In genomic region chr6:158633127-158633526, GRCh38 we compare ENCODE assay signal across 15 cellular contexts. TPM values are rescaled to one million over a fixed set of nuclear protein-coding genes. Genes with fewer than 3 reads are reported as not detected.
DNase-seq lines count a peak whose midpoint lies in the region; ATAC-seq, FAIRE-seq and TF ChIP-seq lines count a peak whose summit lies in the region.
"Had no signal": no experiment of that assay in that cellular context is flagged by ENCODE, and none has a peak within 500 bp of the region (broad histone marks: within the 10 kb centered on the region; RNA-seq: fewer than 3 reads in every experiment).

No MANE protein-coding gene starts in this region.

- WGBS in H1 (ENCODE audit: extremely low coverage in 1 of 2, insufficient coverage in 1 of 2, insufficient read length in 1 of 2, insufficient replicate concordance in 2 of 2, low coverage in 1 of 2, low lambda C conversion rate in 2 of 2, missing lambda C conversion rate in 1 of 2), 2 experiments: 90% methylated on average over 11 of the region's 11 CpGs; no CpG with 5 or more reads in 1 of the 2 experiments
- 85 to 95% (median 94%) methylated on average over 10 to 11 of the region's 11 CpGs for whole genome bisulfite sequencing in stomach, 5 donors

- no peak overlapping the region for H3K23ac ChIP-seq in H1 (ENCODE audit: insufficient read length)

- H3K27ac Mint-ChIP-seq in activated naive CD4-positive, alpha-beta T cell treated with anti-CD3 and anti-CD28 coated beads, Interleukin-2, amount 50 U/mL, for 24 hours: peak overlapping the region; percentile 30
- 0 out of 2 replicates have a peak overlapping the region, but pooled peaks have one; percentile 12 for H3K27ac Mint-ChIP-seq in WTC11
- H3K27ac Mint-ChIP-seq: activated B cell treated with CpG ODN at 0.5 μM for 24 hours; stimulated activated naive B cell treated with anti-CD40 and anti-IgM and Interleukin-4, amounts not matched to agents 10 μg/mL and 1 μg/mL and 100 μg/mL, for 72 hours had no signal

- intact Hi-C loops in stomach (cut with DNase I; ENCODE audit: low total_unique reads): no loop called here

- no peak overlapping the region for H2BK120ac ChIP-seq in H1 (replicated peaks; ENCODE audit: low read depth, low read length)

- H3K4me1 Mint-ChIP-seq in activated naive CD4-positive, alpha-beta T cell treated with anti-CD3 and anti-CD28 coated beads, Interleukin-2, amount 50 U/mL, for 24 hours: peaks cover 47% of the 10 kb centered on the region
- peaks cover 8% of the 10 kb centered on the region for H3K4me1 Mint-ChIP-seq in WTC11
- H3K4me1 Mint-ChIP-seq: activated B cell treated with CpG ODN at 0.5 μM for 24 hours had no signal

- FAIRE-seq in H1 (lab: Jason Lieb, UNC): no peak

- H3K4me3 Mint-ChIP-seq in activated naive CD4-positive, alpha-beta T cell treated with anti-CD3 and anti-CD28 coated beads, Interleukin-2, amount 50 U/mL, for 24 hours: no peak overlapping the region
- H3K4me3 Mint-ChIP-seq in WTC11: no peak overlapping the region
- H3K4me3 Mint-ChIP-seq: activated B cell treated with CpG ODN at 0.5 μM for 24 hours; stimulated activated naive B cell treated with anti-CD40 and anti-IgM and Interleukin-4, amounts not matched to agents 10 μg/mL and 1 μg/mL and 100 μg/mL, for 72 hours had no signal

- no peak overlapping the region for H3K4me2 ChIP-seq in H1 (ENCODE audit: insufficient read depth in 1 of 2, low read depth in 2 of 2, low read length in 2 of 2)

- CTCF ChIA-PET in WTC11 (lab: Charles Lee): interaction anchor here (1.4 kb wide), 1 partner anchor 28 kb away, joined by 3 read pairs; no protein-coding TSS in a partner anchor
- CTCF ChIA-PET in H1 (lab: Charles Lee; ENCODE audit: partially characterized antibody): interaction anchor here (0.7 to 1.3 kb wide), 4 partner anchors 28 to 419 kb away, joined by 3 to 6 read pairs (median 3); no protein-coding TSS in a partner anchor

- H3K9ac ChIP-seq in H1 (replicated peaks in 1 of 4; ENCODE audit: extremely low read depth in 1 of 4, low read depth in 3 of 4, low read length in 3 of 4): no peak overlapping the region

- no peak for ATAC-seq in WTC11
- ATAC-seq: heart left ventricle; stimulated activated naive B cell treated with anti-CD40 and anti-IgM and Interleukin-4, amounts not matched to agents 10 μg/mL and 1 μg/mL and 100 μg/mL, for 72 hours had no signal

- no peaks in the 10 kb centered on the region for H3K23me2 ChIP-seq in H1 (ENCODE audit: low read depth, low read length)

- H3K14ac ChIP-seq in H1 (ENCODE audit: insufficient read length): no peak overlapping the region

- H4K5ac ChIP-seq in H1 (ENCODE audit: insufficient read length, low read depth, low read length): no peak overlapping the region

- POLR2A ChIA-PET in WTC11 (lab: Charles Lee) (no interaction called here), H1 (lab: Charles Lee; ENCODE audit: partially characterized antibody) (interaction anchor here (1.0 to 1.3 kb wide), 3 partner anchors 10 to 22 kb away, joined by 3 read pairs; partner anchors contain the start of gene DYNLT1)

- H3K4ac ChIP-seq in H1 (replicated peaks; ENCODE audit: insufficient read length, low read depth, low read length): no peak overlapping the region

- H3K27me3 ChIP-seq in H1 (replicated peaks in 1 of 4; ENCODE audit: control insufficient read depth in 3 of 4, extremely low read depth in 1 of 4, insufficient read depth in 3 of 4, low read length in 3 of 4): no peaks in the 10 kb centered on the region
- no peaks in the 10 kb centered on the region for H3K27me3 ChIP-seq in stomach
- H3K27me3 ChIP-seq in WERI-Rb-1 (ENCODE audit: insufficient read depth, low read depth, severe bottlenecking): no peaks in the 10 kb centered on the region
- H3K27me3 ChIP-seq: heart left ventricle, ovary had no signal

- peaks cover 11% of the 10 kb centered on the region for H3K36me3 Mint-ChIP-seq in activated naive CD4-positive, alpha-beta T cell treated with anti-CD3 and anti-CD28 coated beads, Interleukin-2, amount 50 U/mL, for 24 hours
- peaks cover 52% of the 10 kb centered on the region for H3K36me3 Mint-ChIP-seq in WTC11

- no peaks in the 10 kb centered on the region for H3K9me3 Mint-ChIP-seq in activated naive CD4-positive, alpha-beta T cell treated with anti-CD3 and anti-CD28 coated beads, Interleukin-2, amount 50 U/mL, for 24 hours
- no peaks in the 10 kb centered on the region for H3K9me3 Mint-ChIP-seq in WTC11
- H3K9me3 Mint-ChIP-seq: activated B cell treated with CpG ODN at 0.5 μM for 24 hours; stimulated activated naive B cell treated with anti-CD40 and anti-IgM and Interleukin-4, amounts not matched to agents 10 μg/mL and 1 μg/mL and 100 μg/mL, for 72 hours had no signal

- H4K8ac ChIP-seq in H1 (ENCODE audit: extremely low read depth, insufficient read depth, low read length): no peak overlapping the region

- no peak overlapping the region for H3K4me3 ChIP-seq in H1 (ENCODE audit: extremely low read depth in 1 of 4, insufficient read depth in 2 of 4, low read depth in 3 of 4, low read length in 4 of 4)
- H3K4me3 ChIP-seq in stomach: no peak overlapping the region
- H3K4me3 ChIP-seq in WERI-Rb-1 (ENCODE audit: low read depth, low read length): no peak overlapping the region
- H3K4me3 ChIP-seq: heart left ventricle, ovary had no signal

- DNase-seq in activated naive CD4-positive, alpha-beta T cell treated with Interleukin-2 at 50 U/mL for 16 hours: no peak
- DNase-seq in WTC11 (ENCODE audit: low spot score) (no peak), H1 (ENCODE audit: low read depth in 1 of 2, low spot score in 2 of 2) (no peak), stomach (peak; percentile 15), MV-4-11 (lab: John Stamatoyannopoulos, UW) (no peak), WERI-Rb-1 (no peak)
- no peak for DNase-seq in activated CD4-positive, CD25-positive, alpha-beta regulatory T cell treated with anti-CD3 and anti-CD28 coated beads, Interleukin-2, amount 50 U/mL, for 72 hours
- DNase-seq: activated B cell treated with CpG ODN at 0.5 μM for 24 hours; heart left ventricle; NCI-H1930; NCI-H524 treated with DMSO at 0.1 percent for 48 hours; PC-3; stimulated activated naive B cell treated with anti-CD40 and anti-IgM and Interleukin-4, amounts not matched to agents 10 μg/mL and 1 μg/mL and 100 μg/mL, for 72 hours had no signal

- TF ChIP-seq CTCF in WTC11 (IDR thresholded peaks at IDR 0.05): no peak
- TF ChIP-seq CTCF in H1 (IDR thresholded peaks at IDR 0.05; ENCODE audit: control extremely low read depth in 1 of 3, insufficient read depth in 1 of 3, low read depth in 1 of 3, low read length in 3 of 3): no peak
- TF ChIP-seq CTCF in stomach (IDR thresholded peaks at IDR 0.05): no peak
- TF ChIP-seq CTCF in WERI-Rb-1 (IDR thresholded peaks at IDR 0.05; ENCODE audit: low read depth, low read length): no peak

- TF ChIP-seq RAD21 in H1 (IDR thresholded peaks at IDR 0.05 in 1 of 2, conservative IDR thresholded peaks at IDR 0.05 in 1 of 2; ENCODE audit: low read depth in 2 of 2, low read length in 2 of 2): no peak

- H2AFZ ChIP-seq in H1 (ENCODE audit: low read length): no peak overlapping the region

- no peak overlapping the region for H3K56ac ChIP-seq in H1 (replicated peaks; ENCODE audit: insufficient read length, low read depth, low read length)

- H2BK12ac ChIP-seq in H1 (ENCODE audit: low read depth, low read length): no peak overlapping the region

- H3K9me3 ChIP-seq in H1 (ENCODE audit: insufficient read depth in 2 of 2, low read depth in 1 of 2, low read length in 1 of 2) (no peaks in the 10 kb centered on the region), stomach (no peaks in the 10 kb centered on the region), WERI-Rb-1 (ENCODE audit: severe bottlenecking) (no peaks in the 10 kb centered on the region)
- H3K9me3 ChIP-seq: heart left ventricle, ovary had no signal

- no peak overlapping the region for H2BK15ac ChIP-seq in H1 (ENCODE audit: low read length)

- no peak overlapping the region for H2AK5ac ChIP-seq in H1 (ENCODE audit: low read depth, low read length)

- H2BK5ac ChIP-seq in H1 (ENCODE audit: low read depth, low read length): no peak overlapping the region

- no peak overlapping the region for H4K91ac ChIP-seq in H1 (replicated peaks; ENCODE audit: insufficient read length, low read length)

- H3K27ac ChIP-seq in H1 (ENCODE audit: low read depth, low read length): peak overlapping the region; percentile 35; the same call in 1 of the 2 replicates
- H3K27ac ChIP-seq in stomach: peak overlapping the region in 3 of 5 donors; percentile 70 to 83 (median 81)
- H3K27ac ChIP-seq in WERI-Rb-1: no peak overlapping the region

- H3K79me1 ChIP-seq in H1 (ENCODE audit: low read depth, low read length): no peaks in the 10 kb centered on the region; the same call in 1 of the 2 replicates

- H3K79me2 ChIP-seq in H1 (ENCODE audit: control insufficient read depth in 1 of 2, insufficient read depth in 2 of 2, low read length in 2 of 2): no peaks in the 10 kb centered on the region

- TF ChIP-seq EP300 in H1 (IDR thresholded peaks at IDR 0.05; ENCODE audit: borderline replicate concordance in 1 of 2, low read depth in 2 of 2, low read length in 2 of 2): no peak
- TF ChIP-seq EP300 in stomach (IDR thresholded peaks at IDR 0.05): no peak

- H3K4me1 ChIP-seq in H1 (replicated peaks in 1 of 4; ENCODE audit: control insufficient read depth in 3 of 4, insufficient read depth in 4 of 4, low read length in 3 of 4): peaks cover 0 to 4% (median 0%) of the 10 kb centered on the region in 4 experiments; a peak in 2 of 7 replicates
- peaks cover 13 to 38% (median 21%) of the 10 kb centered on the region in 4 donors for H3K4me1 ChIP-seq in stomach

- H4K20me1 ChIP-seq in H1 (replicated peaks in 1 of 2; ENCODE audit: control insufficient read depth in 1 of 2, insufficient read depth in 2 of 2, low read length in 2 of 2): peaks cover 0 to 5% of the 10 kb centered on the region in 2 experiments

- no peak overlapping the region for H2BK20ac ChIP-seq in H1 (ENCODE audit: low read length)

- TF ChIP-seq POLR2A in H1 (IDR thresholded peaks at IDR 0.05; ENCODE audit: control extremely low read depth in 1 of 2, low read depth in 2 of 2, low read length in 2 of 2): no peak
- no peak for TF ChIP-seq POLR2A in stomach (IDR thresholded peaks at IDR 0.05)

- no peak overlapping the region for H3K18ac ChIP-seq in H1 (ENCODE audit: extremely low read depth, low read length)

- H3K36me3 ChIP-seq in H1 (ENCODE audit: control insufficient read depth in 2 of 4, insufficient read depth in 4 of 4, low read length in 3 of 4): peaks cover 2 to 49% (median 19%) of the 10 kb centered on the region in 4 experiments; a peak in 7 of 8 replicates
- H3K36me3 ChIP-seq in stomach: peaks cover 19 to 82% (median 73%) of the 10 kb centered on the region in 4 donors
- H3K36me3 ChIP-seq in WERI-Rb-1: peaks cover 61% of the 10 kb centered on the region
- H3K36me3 ChIP-seq: ovary had no signal

- H3K27me3 Mint-ChIP-seq in activated naive CD4-positive, alpha-beta T cell treated with anti-CD3 and anti-CD28 coated beads, Interleukin-2, amount 50 U/mL, for 24 hours: no peaks in the 10 kb centered on the region
- no peaks in the 10 kb centered on the region for H3K27me3 Mint-ChIP-seq in WTC11 (ENCODE audit: low read depth)
- H3K27me3 Mint-ChIP-seq: activated B cell treated with CpG ODN at 0.5 μM for 24 hours; stimulated activated naive B cell treated with anti-CD40 and anti-IgM and Interleukin-4, amounts not matched to agents 10 μg/mL and 1 μg/mL and 100 μg/mL, for 72 hours had no signal

RNA-seq across cellular contexts. Expression of gene DYNLT1, which starts 11.4 kb away (rescaled TPM):
- total RNA-seq in WTC11 (2021): 79.0 to 98.1 TPM (median 91.8 TPM) in 3 replicates
- total RNA-seq in H1 (2021; fragmentation: NEBNext Ultra II Directional; extraction: Animal tissue kit (Norgen Biotek cat#: 25700)): 109 and 119 TPM in 2 replicates
- polyA plus RNA-seq in H1 (2011; rRNA removed): 148 and 245 TPM in 2 replicates
- 164 TPM for polyA plus RNA-seq in H1 (2011; cell fraction: cytosol; rRNA removed)
- polyA plus RNA-seq in H1 (2011; cell fraction: nucleus; rRNA removed): 78.1 TPM
- 140 to 180 TPM (median 156 TPM) in 4 replicates for polyA plus RNA-seq in H1 (2012, experiment 1 of 2)
- polyA plus RNA-seq in H1 (2012, experiment 2 of 2): 183 TPM
- polyA plus RNA-seq in H1 (2013, experiment 1 of 2): 117 TPM
- 115 TPM for polyA plus RNA-seq in H1 (2013, experiment 2 of 2)
- 88.5 and 108 TPM in 2 replicates for polyA minus RNA-seq in H1 (2011; rRNA and poly(A)+ RNA removed)
- 26.3 TPM for polyA minus RNA-seq in H1 (2011; cell fraction: cytosol; rRNA and poly(A)+ RNA removed)
- polyA minus RNA-seq in H1 (2011; cell fraction: nucleus; rRNA and poly(A)+ RNA removed): 29.9 TPM
- total RNA-seq in stomach: 100 to 1,000 TPM in 3 of 5 donors, 10 to 100 TPM in 1, 1 to 10 TPM in 1; 5.8 to 294 (median 102) TPM
- polyA plus RNA-seq in stomach: 100 to 1,000 TPM; 183 to 208 (median 196) TPM

RNA-seq across cellular contexts. Expression of gene SYTL3, which starts 16.7 kb away (rescaled TPM):
- 0.27 to 0.39 TPM (median 0.28 TPM) in 3 replicates for total RNA-seq in WTC11 (2021)
- 0.42 and 0.99 TPM in 2 replicates for total RNA-seq in H1 (2021; fragmentation: NEBNext Ultra II Directional; extraction: Animal tissue kit (Norgen Biotek cat#: 25700))
- polyA plus RNA-seq in H1 (2011; rRNA removed): 0.27 and 0.28 TPM in 2 replicates
- 0.35 TPM for polyA plus RNA-seq in H1 (2011; cell fraction: cytosol; rRNA removed)
- 0.19 TPM for polyA plus RNA-seq in H1 (2011; cell fraction: nucleus; rRNA removed)
- polyA plus RNA-seq in H1 (2012, experiment 1 of 2): 0.29 to 0.46 TPM (median 0.34 TPM) in 4 replicates
- polyA plus RNA-seq in H1 (2012, experiment 2 of 2): 0.34 TPM
- polyA plus RNA-seq in H1 (2013, experiment 1 of 2): 0.20 TPM
- polyA plus RNA-seq in H1 (2013, experiment 2 of 2): 0.24 TPM
- polyA minus RNA-seq in H1 (2011; rRNA and poly(A)+ RNA removed): 0.22 and 0.35 TPM in 2 replicates
- not detected for polyA minus RNA-seq in H1 (2011; cell fraction: cytosol; rRNA and poly(A)+ RNA removed)
- polyA minus RNA-seq in H1 (2011; cell fraction: nucleus; rRNA and poly(A)+ RNA removed): 0.50 TPM
- total RNA-seq in stomach: 10 to 100 TPM in 1 of 5 donors, 1 to 10 TPM in 4; 3.1 to 14.6 (median 8.1) TPM
- polyA plus RNA-seq in stomach: 1 to 10 TPM; 3.4 to 5.2 (median 3.9) TPM
